17 cellular contexts compared by ENCODE assay signal in the genomic region with DNA sequence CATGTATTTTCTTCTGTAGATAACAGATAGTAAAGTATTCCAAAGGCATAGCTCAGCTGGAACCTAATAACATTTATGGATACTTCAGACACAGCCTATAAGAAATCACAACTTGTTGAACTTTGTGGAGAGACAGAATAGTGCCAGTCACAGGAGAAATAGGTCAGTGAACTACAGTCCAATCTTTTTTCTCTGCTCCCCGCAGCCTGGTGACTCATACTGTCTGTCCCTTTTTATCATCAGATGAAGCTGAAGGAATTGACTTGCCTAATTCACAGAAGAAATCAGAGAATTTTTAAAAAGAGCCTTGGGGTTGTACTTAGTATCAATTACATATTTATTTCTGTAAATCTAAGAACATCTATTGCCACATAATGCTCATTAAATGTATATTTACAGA.
DNase-seq lines count a peak whose midpoint lies in the region; ATAC-seq, FAIRE-seq and TF ChIP-seq lines count a peak whose summit lies in the region.
"Had no signal": no experiment of that assay in that cellular context is flagged by ENCODE, and none has a peak within 500 bp of the region (broad histone marks: within the 10 kb centered on the region; RNA-seq: fewer than 3 reads in every experiment).

No MANE protein-coding gene starts in this region.

- in situ Hi-C loops in K562 (cut with MboI): no loop called here

- TF ChIP-seq CTCF in K562 (IDR thresholded peaks at IDR 0.05 in 2 of 3, conservative IDR thresholded peaks at IDR 0.05 in 1 of 3; ENCODE audit: insufficient read depth in 2 of 3, low read depth in 1 of 3, low read length in 3 of 3): no peak

- H3K4me1 ChIP-seq in K562 (replicated peaks in 1 of 2; ENCODE audit: control insufficient read depth in 2 of 2, insufficient read depth in 2 of 2, low read length in 2 of 2): no peaks in the 10 kb centered on the region
- H3K4me1 ChIP-seq: BLaER1 treated with 17β-estradiol and CSF1 and Interleukin-3, amounts not matched to agents 10 nM and 100 nM had no signal

- no peaks in the 10 kb centered on the region for H3K9me1 ChIP-seq in K562 (ENCODE audit: control insufficient read depth, insufficient read depth, low read length)

- TF ChIP-seq POLR2A in K562 (conservative IDR thresholded peaks at IDR 0.05): no peak

- no peak for ATAC-seq in K562

- H3K4me2 ChIP-seq in K562 (ENCODE audit: insufficient read depth, low read length): no peak overlapping the region
- H3K4me2 ChIP-seq: BLaER1 treated with 17β-estradiol and CSF1 and Interleukin-3, amounts not matched to agents 10 nM and 100 nM had no signal

- no peak overlapping the region for H3K4me3 ChIP-seq in K562
- H3K4me3 ChIP-seq: BLaER1 treated with 17β-estradiol and CSF1 and Interleukin-3, amounts not matched to agents 10 nM and 100 nM had no signal

- no peaks in the 10 kb centered on the region; a peak in 2 of 5 replicates for H3K27me3 ChIP-seq in K562 (ENCODE audit: control insufficient read depth in 2 of 2, insufficient read depth in 2 of 2, low read length in 2 of 2)
- H3K27me3 ChIP-seq: BLaER1 treated with 17β-estradiol and CSF1 and Interleukin-3, amounts not matched to agents 10 nM and 100 nM had no signal

- POLR2A ChIA-PET in K562 (lab: Yijun Ruan, JAX): no interaction called here

- H3K9ac ChIP-seq in K562 (ENCODE audit: insufficient read depth in 1 of 2, low read depth in 2 of 2, low read length in 2 of 2): no peak overlapping the region
- H3K9ac ChIP-seq: BLaER1 treated with 17β-estradiol and CSF1 and Interleukin-3, amounts not matched to agents 10 nM and 100 nM had no signal

- DNase-seq in COLO829 (ENCODE audit: low spot score) (peak; percentile 55), OCI-M1 (lab: John Stamatoyannopoulos, UW) (peak; percentile 38), K562 (ENCODE audit: extremely low read depth in 1 of 4, low spot score in 3 of 4) (no peak), pons (ENCODE audit: low spot score) (peak; percentile 10), NCI-H524 treated with DMSO at 0.1 percent for 48 hours (lab: John Stamatoyannopoulos, UW) (no peak), NK-92 (lab: John Stamatoyannopoulos, UW; ENCODE audit: unreplicated experiment) (no peak)
- DNase-seq in activated naive CD4-positive, alpha-beta T cell treated with Interleukin-2 at 50 U/mL for 16 hours: no peak
- DNase-seq: 8988T; ACHN; Calu3; CD4-positive, CD25-positive, alpha-beta regulatory T cell; DMS153; DMS79 treated with DMSO at 0.1 percent for 48 hours; GDM1; HCEC 1CT had no signal

- FAIRE-seq in K562 (lab: Jason Lieb, UNC): no peak
- FAIRE-seq: GM19239 had no signal

- H2AFZ ChIP-seq in K562 (ENCODE audit: low read depth, low read length): no peak overlapping the region

- TF ChIP-seq RAD21 in K562 (CRISPR knock-in tag; conservative IDR thresholded peaks at IDR 0.05 in 1 of 2, IDR thresholded peaks at IDR 0.05 in 1 of 2): no peak

- intact Hi-C loops in K562 (cut with micrococcal nuclease): no loop called here

- CTCF ChIA-PET in K562 (lab: Yijun Ruan, JAX; ENCODE audit: low intra/inter-chr PET ratio): no interaction called here

- H3K79me2 ChIP-seq in K562 (ENCODE audit: control insufficient read depth, insufficient read depth, low read length): no peaks in the 10 kb centered on the region

- H3K27ac ChIP-seq in K562 (ENCODE audit: extremely low read depth, low read depth, low read length): no peak overlapping the region
- H3K27ac ChIP-seq: BLaER1 treated with 17β-estradiol and CSF1 and Interleukin-3, amounts not matched to agents 10 nM and 100 nM had no signal

- TF ChIP-seq EP300 in K562 (IDR thresholded peaks at IDR 0.05; ENCODE audit: low read length): no peak

- no peaks in the 10 kb centered on the region for H4K20me1 ChIP-seq in K562 (replicated peaks; ENCODE audit: control insufficient read depth, insufficient read depth, low read length)
- H4K20me1 ChIP-seq: BLaER1 treated with 17β-estradiol and CSF1 and Interleukin-3, amounts not matched to agents 10 nM and 100 nM had no signal

- no TSS peak for BruUV-seq in K562 (replicated peaks; lab: Mats Ljungman, UMichigan)

- 0% methylated on average over 1 of the region's 1 CpG for WGBS in K562 (ENCODE audit: insufficient coverage, low coverage, missing lambda C conversion rate)

- no peaks in the 10 kb centered on the region for H3K9me3 ChIP-seq in K562 (replicated peaks; ENCODE audit: control insufficient read depth, insufficient read depth, low read depth, low read length)
- H3K9me3 ChIP-seq: BLaER1 treated with 17β-estradiol and CSF1 and Interleukin-3, amounts not matched to agents 10 nM and 100 nM had no signal

- H3K36me3 ChIP-seq in K562 (ENCODE audit: control insufficient read depth, insufficient read depth, low read length): no peaks in the 10 kb centered on the region
- H3K36me3 ChIP-seq: BLaER1 treated with 17β-estradiol and CSF1 and Interleukin-3, amounts not matched to agents 10 nM and 100 nM had no signal

TF ChIP-seq in K562, 482 proteins besides CTCF, POLR2A, EP300 and RAD21:
- no peak for TF ChIP-seq BRD4 (IDR thresholded peaks at IDR 0.05)
- TF ChIP-seq, protein P1, sequence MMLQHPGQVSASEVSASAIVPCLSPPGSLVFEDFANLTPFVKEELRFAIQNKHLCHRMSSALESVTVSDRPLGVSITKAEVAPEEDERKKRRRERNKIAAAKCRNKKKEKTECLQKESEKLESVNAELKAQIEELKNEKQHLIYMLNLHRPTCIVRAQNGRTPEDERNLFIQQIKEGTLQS (IDR thresholded peaks at IDR 0.05): 0 out of 2 replicates have a peak, but pooled peaks have one; percentile 17
- TF ChIP-seq, protein P1 (CRISPR knock-in tag; conservative IDR thresholded peaks at IDR 0.05): no peak
- TF ChIP-seq, protein P2, sequence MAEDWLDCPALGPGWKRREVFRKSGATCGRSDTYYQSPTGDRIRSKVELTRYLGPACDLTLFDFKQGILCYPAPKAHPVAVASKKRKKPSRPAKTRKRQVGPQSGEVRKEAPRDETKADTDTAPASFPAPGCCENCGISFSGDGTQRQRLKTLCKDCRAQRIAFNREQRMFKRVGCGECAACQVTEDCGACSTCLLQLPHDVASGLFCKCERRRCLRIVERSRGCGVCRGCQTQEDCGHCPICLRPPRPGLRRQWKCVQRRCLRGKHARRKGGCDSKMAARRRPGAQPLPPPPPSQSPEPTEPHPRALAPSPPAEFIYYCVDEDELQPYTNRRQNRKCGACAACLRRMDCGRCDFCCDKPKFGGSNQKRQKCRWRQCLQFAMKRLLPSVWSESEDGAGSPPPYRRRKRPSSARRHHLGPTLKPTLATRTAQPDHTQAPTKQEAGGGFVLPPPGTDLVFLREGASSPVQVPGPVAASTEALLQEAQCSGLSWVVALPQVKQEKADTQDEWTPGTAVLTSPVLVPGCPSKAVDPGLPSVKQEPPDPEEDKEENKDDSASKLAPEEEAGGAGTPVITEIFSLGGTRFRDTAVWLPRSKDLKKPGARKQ (CRISPR knock-in tag; IDR thresholded peaks at IDR 0.05): no peak

Comparison
In these comparisons a context has a peak if more than half of its experiments do, and no peak if none do; other contexts are left out.
1. DNase-seq: peak in COLO829 (single experiment), OCI-M1 (single experiment) and pons (single experiment); none in K562 (0 of 4), NCI-H524 treated with DMSO at 0.1 percent for 48 hours (single experiment), activated naive CD4-positive, alpha-beta T cell treated with Interleukin-2 at 50 U/mL for 16 hours (single experiment) and NK-92 (single experiment).